ENCODE assay signal across 8 cellular contexts in the genomic region with DNA sequence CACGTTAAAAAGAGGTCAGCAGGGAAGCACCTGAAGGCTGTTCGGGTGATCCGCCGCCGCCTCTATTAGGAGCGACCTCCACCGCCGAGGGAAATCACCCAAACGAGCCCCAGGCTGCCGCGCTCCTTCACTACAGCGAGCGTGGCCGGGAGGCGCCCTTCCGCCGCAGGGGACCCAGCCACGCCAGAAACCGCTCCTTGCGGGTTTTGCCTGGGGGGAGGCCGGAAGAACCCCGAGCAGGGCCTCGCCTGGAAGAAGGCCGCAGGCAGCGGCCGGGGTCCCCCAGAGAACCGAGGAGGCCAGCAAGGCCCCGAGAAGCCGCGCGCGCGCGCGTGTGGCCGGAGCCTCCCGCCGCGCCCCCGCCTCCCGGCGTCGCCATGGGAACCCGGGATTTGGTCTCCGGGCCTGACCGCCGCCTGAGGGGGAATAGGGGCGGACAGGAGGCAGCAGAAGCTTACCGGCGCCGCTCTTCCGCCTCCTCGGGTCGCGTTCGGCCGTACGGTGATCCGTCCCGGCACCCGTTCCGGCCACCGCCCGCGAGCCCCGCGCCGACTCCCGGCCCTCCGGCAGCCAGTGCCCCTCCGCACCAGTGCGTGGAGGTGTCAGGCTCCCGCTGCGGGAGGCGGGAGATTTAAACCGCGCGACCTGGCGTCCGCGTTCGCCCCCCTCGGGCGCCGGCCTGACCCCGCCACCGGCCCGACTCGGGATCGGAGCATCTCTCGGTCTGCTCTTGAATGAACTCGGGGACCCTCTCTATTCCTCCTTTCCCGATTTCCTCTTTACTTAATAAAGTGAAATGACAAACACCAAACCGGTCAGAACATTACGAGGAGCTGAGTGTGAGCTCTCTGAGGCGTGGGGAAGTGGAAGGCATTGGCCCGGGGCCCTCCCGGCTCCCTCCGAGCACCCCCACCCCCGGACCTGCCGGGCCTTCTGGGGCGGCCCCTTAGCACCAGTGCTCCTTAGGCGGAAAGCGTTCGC. TPM values are rescaled to one million over a fixed set of nuclear protein-coding genes. Genes with fewer than 3 reads are reported as not detected.
DNase-seq lines count a peak whose midpoint lies in the region; ATAC-seq and TF ChIP-seq lines count a peak whose summit lies in the region.

A gene (minus strand): TSS at position 606 of the 981 bp plus-strand sequence. CDS start 42,757 bp downstream, outside the sequence.

- H3K27me3 Mint-ChIP-seq in Calu3 (ENCODE audit: unreplicated experiment) = no peaks in the 10 kb centered on the region
- no peaks in the 10 kb centered on the region for H3K27me3 Mint-ChIP-seq in activated T-cell treated with anti-CD3 and anti-CD28 coated beads, Interleukin-2, amount 50 U/mL, for 4 hours (ENCODE audit: low read depth)

- CTCF ChIA-PET in Calu3 (lab: Charles Lee) = interaction anchor here (0.6 to 2.2 kb wide), 3 partner anchors 15 to 283 kb away, joined by 3 to 17 read pairs (median 3); no protein-coding TSS in a partner anchor

- DNase-seq in Calu3 (peak; percentile 69), HS-5 (ENCODE audit: low read depth) (peak; percentile 20), OCI-M1 (lab: John Stamatoyannopoulos, UW) (peak; percentile 75), myocyte (ENCODE audit: low read depth) (peak; percentile 73)
- DNase-seq in activated T-cell treated with anti-CD3 and anti-CD28 coated beads, Interleukin-2, amount 50 U/mL, for 4 hours = peak; percentile 41
- peak; percentile 7 to 53 (median 29) for DNase-seq in stimulated activated naive CD4-positive, alpha-beta T cell (lab: John Stamatoyannopoulos, UW)

- H3K27ac Mint-ChIP-seq in Calu3 (ENCODE audit: unreplicated experiment) = peak within 1 kb of the TSS; percentile 70

- no peaks in the 10 kb centered on the region for H3K4me1 Mint-ChIP-seq in Calu3 (ENCODE audit: low read depth, unreplicated experiment)
- H3K4me1 Mint-ChIP-seq in activated T-cell treated with anti-CD3 and anti-CD28 coated beads, Interleukin-2, amount 50 U/mL, for 4 hours (ENCODE audit: low read depth) = peaks cover 7% of the 10 kb centered on the region

- BruUV-seq in Calu3 (replicated peaks; lab: Mats Ljungman, UMichigan) = no TSS peak

- H3K9me3 Mint-ChIP-seq in Calu3 (ENCODE audit: low read depth, unreplicated experiment) = no peaks in the 10 kb centered on the region
- H3K9me3 Mint-ChIP-seq in activated T-cell treated with anti-CD3 and anti-CD28 coated beads, Interleukin-2, amount 50 U/mL, for 4 hours = no peaks in the 10 kb centered on the region

- intact Hi-C loops in Calu3 (cut with micrococcal nuclease; ENCODE audit: unreplicated experiment) = loop anchor here (2.0 to 5.0 kb wide), 3 partner anchors 41 to 299 kb away; no protein-coding TSS in a partner anchor

- no peak for TF ChIP-seq CTCF in Calu3 (IDR thresholded peaks at IDR 0.05; ENCODE audit: unreplicated experiment)

- peaks cover 24% of the 10 kb centered on the region for H3K36me3 Mint-ChIP-seq in Calu3 (ENCODE audit: insufficient read depth, unreplicated experiment)
- no peaks in the 10 kb centered on the region for H3K36me3 Mint-ChIP-seq in activated T-cell treated with anti-CD3 and anti-CD28 coated beads, Interleukin-2, amount 50 U/mL, for 4 hours (ENCODE audit: insufficient read depth)

- ATAC-seq in GM19468 (IDR thresholded peaks at IDR 0.05; ENCODE audit: extremely low read depth, unreplicated experiment) = peak; percentile 24
- ATAC-seq in activated T-cell treated with anti-CD3 and anti-CD28 coated beads, Interleukin-2, amount 50 U/mL, for 4 hours = peak; percentile 86
- peak; percentile 77 for ATAC-seq in esophagus mucosa

- peak within 1 kb of the TSS; percentile 83 for H3K4me3 Mint-ChIP-seq in Calu3 (ENCODE audit: low read depth, unreplicated experiment)
- H3K4me3 Mint-ChIP-seq in activated T-cell treated with anti-CD3 and anti-CD28 coated beads, Interleukin-2, amount 50 U/mL, for 4 hours = peak within 1 kb of the TSS; percentile 92

RNA-seq across cellular contexts. Expression of the gene that starts here (rescaled TPM):
- 1.2 and 1.3 TPM in 2 replicates for total RNA-seq in Calu3 (2022)
- total RNA-seq in activated T-cell treated with anti-CD3 and anti-CD28 coated beads, Interleukin-2, amount 50 U/mL, for 4 hours = 1 to 10 TPM; 3.3 to 4.7 (median 4.0) TPM
- total RNA-seq in esophagus mucosa = 1.5 TPM
- 3.9 and 4.7 TPM in 2 replicates for total RNA-seq in myocyte
- polyA plus RNA-seq in myocyte (2012) = 1.5 TPM

Comparison
In these comparisons a context has a peak if more than half of its experiments do, and no peak if none do; other contexts are left out.
1. Peak in every context shown above with its lines: DNase-seq and ATAC-seq.
2. DNase-seq: peak in every context shown above with its lines; median percentile 75 in OCI-M1; 73 in myocyte; 69 in Calu3; 41 in activated T-cell treated with anti-CD3 and anti-CD28 coated beads, Interleukin-2, amount 50 U/mL, for 4 hours; 29 in stimulated activated naive CD4-positive, alpha-beta T cell; 20 in HS-5.
3. ATAC-seq: peak in every context shown above with its lines; median percentile 86 in activated T-cell treated with anti-CD3 and anti-CD28 coated beads, Interleukin-2, amount 50 U/mL, for 4 hours; 77 in esophagus mucosa; 24 in GM19468.